In the genomic region with DNA sequence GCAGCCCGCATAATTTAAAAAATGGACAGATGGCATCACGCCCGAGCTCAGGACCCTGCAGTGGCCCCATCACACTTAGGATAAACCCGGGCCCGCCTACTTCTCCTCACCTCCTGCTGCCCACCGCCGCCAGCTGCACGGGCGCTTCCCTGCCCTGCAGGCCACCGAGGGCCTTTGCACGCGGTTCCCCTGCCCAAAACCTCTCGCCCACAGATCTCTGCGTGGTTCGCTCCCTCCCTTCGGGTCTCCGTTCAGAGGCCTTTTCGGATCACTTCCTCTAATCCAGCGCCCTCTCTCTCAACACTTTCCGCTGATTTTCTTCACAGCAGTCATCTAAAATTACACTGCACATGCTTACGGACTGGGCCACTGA, we compare ENCODE assay signal across 1 cellular context.
TF ChIP-seq lines count a peak whose summit lies in the region.

No MANE protein-coding gene starts in this region.

TF ChIP-seq in GM23338, 12 proteins besides CTCF, POLR2A, EP300 and RAD21 (continued from another document):
- TF ChIP-seq, protein P1, sequence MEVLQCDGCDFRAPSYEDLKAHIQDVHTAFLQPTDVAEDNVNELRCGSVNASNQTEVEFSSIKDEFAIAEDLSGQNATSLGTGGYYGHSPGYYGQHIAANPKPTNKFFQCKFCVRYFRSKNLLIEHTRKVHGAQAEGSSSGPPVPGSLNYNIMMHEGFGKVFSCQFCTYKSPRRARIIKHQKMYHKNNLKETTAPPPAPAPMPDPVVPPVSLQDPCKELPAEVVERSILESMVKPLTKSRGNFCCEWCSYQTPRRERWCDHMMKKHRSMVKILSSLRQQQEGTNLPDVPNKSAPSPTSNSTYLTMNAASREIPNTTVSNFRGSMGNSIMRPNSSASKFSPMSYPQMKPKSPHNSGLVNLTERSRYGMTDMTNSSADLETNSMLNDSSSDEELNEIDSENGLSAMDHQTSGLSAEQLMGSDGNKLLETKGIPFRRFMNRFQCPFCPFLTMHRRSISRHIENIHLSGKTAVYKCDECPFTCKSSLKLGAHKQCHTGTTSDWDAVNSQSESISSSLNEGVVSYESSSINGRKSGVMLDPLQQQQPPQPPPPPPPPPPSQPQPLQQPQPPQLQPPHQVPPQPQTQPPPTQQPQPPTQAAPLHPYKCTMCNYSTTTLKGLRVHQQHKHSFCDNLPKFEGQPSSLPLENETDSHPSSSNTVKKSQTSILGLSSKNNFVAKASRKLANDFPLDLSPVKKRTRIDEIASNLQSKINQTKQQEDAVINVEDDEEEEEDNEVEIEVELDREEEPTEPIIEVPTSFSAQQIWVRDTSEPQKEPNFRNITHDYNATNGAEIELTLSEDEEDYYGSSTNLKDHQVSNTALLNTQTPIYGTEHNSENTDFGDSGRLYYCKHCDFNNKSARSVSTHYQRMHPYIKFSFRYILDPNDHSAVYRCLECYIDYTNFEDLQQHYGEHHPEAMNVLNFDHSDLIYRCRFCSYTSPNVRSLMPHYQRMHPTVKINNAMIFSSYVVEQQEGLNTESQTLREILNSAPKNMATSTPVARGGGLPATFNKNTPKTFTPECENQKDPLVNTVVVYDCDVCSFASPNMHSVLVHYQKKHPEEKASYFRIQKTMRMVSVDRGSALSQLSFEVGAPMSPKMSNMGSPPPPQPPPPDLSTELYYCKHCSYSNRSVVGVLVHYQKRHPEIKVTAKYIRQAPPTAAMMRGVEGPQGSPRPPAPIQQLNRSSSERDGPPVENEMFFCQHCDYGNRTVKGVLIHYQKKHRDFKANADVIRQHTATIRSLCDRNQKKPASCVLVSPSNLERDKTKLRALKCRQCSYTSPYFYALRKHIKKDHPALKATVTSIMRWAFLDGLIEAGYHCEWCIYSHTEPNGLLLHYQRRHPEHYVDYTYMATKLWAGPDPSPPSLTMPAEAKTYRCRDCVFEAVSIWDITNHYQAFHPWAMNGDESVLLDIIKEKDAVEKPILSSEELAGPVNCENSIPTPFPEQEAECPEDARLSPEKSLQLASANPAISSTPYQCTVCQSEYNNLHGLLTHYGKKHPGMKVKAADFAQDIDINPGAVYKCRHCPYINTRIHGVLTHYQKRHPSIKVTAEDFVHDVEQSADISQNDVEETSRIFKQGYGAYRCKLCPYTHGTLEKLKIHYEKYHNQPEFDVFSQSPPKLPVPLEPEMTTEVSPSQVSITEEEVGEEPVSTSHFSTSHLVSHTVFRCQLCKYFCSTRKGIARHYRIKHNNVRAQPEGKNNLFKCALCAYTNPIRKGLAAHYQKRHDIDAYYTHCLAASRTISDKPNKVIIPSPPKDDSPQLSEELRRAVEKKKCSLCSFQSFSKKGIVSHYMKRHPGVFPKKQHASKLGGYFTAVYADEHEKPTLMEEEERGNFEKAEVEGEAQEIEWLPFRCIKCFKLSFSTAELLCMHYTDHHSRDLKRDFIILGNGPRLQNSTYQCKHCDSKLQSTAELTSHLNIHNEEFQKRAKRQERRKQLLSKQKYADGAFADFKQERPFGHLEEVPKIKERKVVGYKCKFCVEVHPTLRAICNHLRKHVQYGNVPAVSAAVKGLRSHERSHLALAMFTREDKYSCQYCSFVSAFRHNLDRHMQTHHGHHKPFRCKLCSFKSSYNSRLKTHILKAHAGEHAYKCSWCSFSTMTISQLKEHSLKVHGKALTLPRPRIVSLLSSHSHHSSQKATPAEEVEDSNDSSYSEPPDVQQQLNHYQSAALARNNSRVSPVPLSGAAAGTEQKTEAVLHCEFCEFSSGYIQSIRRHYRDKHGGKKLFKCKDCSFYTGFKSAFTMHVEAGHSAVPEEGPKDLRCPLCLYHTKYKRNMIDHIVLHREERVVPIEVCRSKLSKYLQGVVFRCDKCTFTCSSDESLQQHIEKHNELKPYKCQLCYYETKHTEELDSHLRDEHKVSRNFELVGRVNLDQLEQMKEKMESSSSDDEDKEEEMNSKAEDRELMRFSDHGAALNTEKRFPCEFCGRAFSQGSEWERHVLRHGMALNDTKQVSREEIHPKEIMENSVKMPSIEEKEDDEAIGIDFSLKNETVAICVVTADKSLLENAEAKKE (CRISPR knock-in tag; IDR thresholded peaks at IDR 0.05), result no peak
- TF ChIP-seq CREB1 (CRISPR knock-in tag; IDR thresholded peaks at IDR 0.05; ENCODE audit: low read depth) (no peak), ZNF114 (CRISPR knock-in tag; IDR thresholded peaks at IDR 0.05) (no peak), EZH2phosphoT487 (IDR thresholded peaks at IDR 0.05; ENCODE audit: unreplicated experiment) (no peak), NANOG (IDR thresholded peaks at IDR 0.05; ENCODE audit: borderline replicate concordance) (no peak)
- TF ChIP-seq, protein P2, sequence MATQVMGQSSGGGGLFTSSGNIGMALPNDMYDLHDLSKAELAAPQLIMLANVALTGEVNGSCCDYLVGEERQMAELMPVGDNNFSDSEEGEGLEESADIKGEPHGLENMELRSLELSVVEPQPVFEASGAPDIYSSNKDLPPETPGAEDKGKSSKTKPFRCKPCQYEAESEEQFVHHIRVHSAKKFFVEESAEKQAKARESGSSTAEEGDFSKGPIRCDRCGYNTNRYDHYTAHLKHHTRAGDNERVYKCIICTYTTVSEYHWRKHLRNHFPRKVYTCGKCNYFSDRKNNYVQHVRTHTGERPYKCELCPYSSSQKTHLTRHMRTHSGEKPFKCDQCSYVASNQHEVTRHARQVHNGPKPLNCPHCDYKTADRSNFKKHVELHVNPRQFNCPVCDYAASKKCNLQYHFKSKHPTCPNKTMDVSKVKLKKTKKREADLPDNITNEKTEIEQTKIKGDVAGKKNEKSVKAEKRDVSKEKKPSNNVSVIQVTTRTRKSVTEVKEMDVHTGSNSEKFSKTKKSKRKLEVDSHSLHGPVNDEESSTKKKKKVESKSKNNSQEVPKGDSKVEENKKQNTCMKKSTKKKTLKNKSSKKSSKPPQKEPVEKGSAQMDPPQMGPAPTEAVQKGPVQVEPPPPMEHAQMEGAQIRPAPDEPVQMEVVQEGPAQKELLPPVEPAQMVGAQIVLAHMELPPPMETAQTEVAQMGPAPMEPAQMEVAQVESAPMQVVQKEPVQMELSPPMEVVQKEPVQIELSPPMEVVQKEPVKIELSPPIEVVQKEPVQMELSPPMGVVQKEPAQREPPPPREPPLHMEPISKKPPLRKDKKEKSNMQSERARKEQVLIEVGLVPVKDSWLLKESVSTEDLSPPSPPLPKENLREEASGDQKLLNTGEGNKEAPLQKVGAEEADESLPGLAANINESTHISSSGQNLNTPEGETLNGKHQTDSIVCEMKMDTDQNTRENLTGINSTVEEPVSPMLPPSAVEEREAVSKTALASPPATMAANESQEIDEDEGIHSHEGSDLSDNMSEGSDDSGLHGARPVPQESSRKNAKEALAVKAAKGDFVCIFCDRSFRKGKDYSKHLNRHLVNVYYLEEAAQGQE (IDR thresholded peaks at IDR 0.05; ENCODE audit: unreplicated experiment), result no peak
TF ChIP-seq in GM23338: peak in this region for 0.
